12 cellular contexts compared by ENCODE assay signal in the genomic region with DNA sequence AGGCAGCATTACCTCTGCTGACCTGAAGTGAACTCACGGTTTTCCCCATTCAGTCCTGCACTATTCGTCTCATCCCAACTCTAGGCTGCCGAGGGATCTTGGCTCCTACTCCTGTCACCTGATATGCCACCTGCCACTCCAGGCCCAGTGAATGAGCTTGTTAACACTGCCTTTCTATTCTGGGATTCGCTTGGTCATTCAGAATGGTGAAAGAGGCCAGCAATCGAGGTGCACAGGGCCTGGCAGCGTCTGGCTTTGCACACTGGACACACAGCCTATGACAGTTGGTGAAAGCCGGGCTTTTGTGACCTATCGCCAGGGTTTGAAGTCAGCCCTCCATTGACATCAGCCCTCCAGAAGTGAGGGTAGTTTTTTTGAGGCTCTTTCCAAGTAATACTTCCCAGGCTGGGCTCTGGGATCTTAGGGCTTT. TPM values are rescaled to one million over a fixed set of nuclear protein-coding genes. Genes with fewer than 3 reads are reported as not detected.
DNase-seq lines count a peak whose midpoint lies in the region; ATAC-seq and TF ChIP-seq lines count a peak whose summit lies in the region.
"Had no signal": no experiment of that assay in that cellular context is flagged by ENCODE, and none has a peak within 500 bp of the region (broad histone marks: within the 10 kb centered on the region; RNA-seq: fewer than 3 reads in every experiment).

No MANE protein-coding gene starts in this region.

- peaks cover 0 to 10% (median 5%) of the 10 kb centered on the region in 3 donors for H3K36me3 ChIP-seq in esophagus squamous epithelium
- H3K36me3 ChIP-seq in trophoblast cell (ENCODE audit: control insufficient read depth in 1 of 2, insufficient read depth in 2 of 2, low read length in 2 of 2) = peaks cover 20 to 34% of the 10 kb centered on the region in 2 experiments
- H3K36me3 ChIP-seq: ovary had no signal

- H3K9ac ChIP-seq in trophoblast cell (ENCODE audit: low read length) = no peak overlapping the region

- no peak overlapping the region for H4K12ac ChIP-seq in trophoblast cell (ENCODE audit: low read depth, low read length)

- no peaks in the 10 kb centered on the region for H3K9me3 Mint-ChIP-seq in WTC11

- no peak overlapping the region for H2BK12ac ChIP-seq in trophoblast cell (ENCODE audit: low read length)

- peaks cover 8 to 85% (median 46%) of the 10 kb centered on the region in 3 donors for H3K4me1 ChIP-seq in esophagus squamous epithelium
- H3K4me1 ChIP-seq in trophoblast cell (ENCODE audit: control insufficient read depth in 1 of 2, insufficient read depth in 2 of 2, low read length in 2 of 2) = peaks cover 36 to 44% of the 10 kb centered on the region in 2 experiments

- CTCF ChIA-PET in WTC11 (lab: Charles Lee) = interaction anchor here (0.8 to 2.1 kb wide), 5 partner anchors 9 to 282 kb away, joined by 3 to 10 read pairs (median 5); no protein-coding TSS in a partner anchor

- no peaks in the 10 kb centered on the region for H3K9me3 ChIP-seq in esophagus squamous epithelium
- peaks cover 2% of the 10 kb centered on the region for H3K9me3 ChIP-seq in trophoblast cell (ENCODE audit: insufficient read depth, low read depth, low read length)
- H3K9me3 ChIP-seq: BLaER1 treated with 17β-estradiol and CSF1 and Interleukin-3, amounts not matched to agents 10 nM and 100 nM; ovary had no signal

- H3K79me2 ChIP-seq in trophoblast cell (ENCODE audit: control insufficient read depth, insufficient read depth, low read length, poor library complexity) = peaks cover 33% of the 10 kb centered on the region

- ATAC-seq in GM19452 (IDR thresholded peaks at IDR 0.05; ENCODE audit: unreplicated experiment) (no peak), WTC11 (no peak), GM21515 (IDR thresholded peaks at IDR 0.05; ENCODE audit: unreplicated experiment) (no peak)
- ATAC-seq: activated CD8-positive, alpha-beta T cell treated with anti-CD3 and anti-CD28 coated beads, Interleukin-2, amount 10 ng/mL, durations not matched to agents 7 days and 5 days had no signal

- no peak overlapping the region for H4K91ac ChIP-seq in trophoblast cell (ENCODE audit: low read depth, low read length)

- H3K14ac ChIP-seq in trophoblast cell (ENCODE audit: low read length) = no peak overlapping the region

- H3K4ac ChIP-seq in trophoblast cell (ENCODE audit: low read depth, low read length) = peak overlapping the region; percentile 30

- no peak overlapping the region for H2AK5ac ChIP-seq in trophoblast cell (ENCODE audit: low read length)

- no peak overlapping the region for H2BK120ac ChIP-seq in trophoblast cell (ENCODE audit: insufficient read depth, low read length, poor library complexity)

- no peak overlapping the region for H3K18ac ChIP-seq in trophoblast cell (ENCODE audit: low read length)

- H3K4me3 ChIP-seq in esophagus squamous epithelium (no peak overlapping the region), trophoblast cell (ENCODE audit: low read depth, low read length) (no peak overlapping the region)
- H3K4me3 ChIP-seq: BLaER1 treated with 17β-estradiol and CSF1 and Interleukin-3, amounts not matched to agents 10 nM and 100 nM; ovary had no signal

- POLR2A ChIA-PET in WTC11 (lab: Charles Lee) = no interaction called here

- peak overlapping the region in 3 of 4 donors; percentile 39 to 45 (median 44) for H3K27ac ChIP-seq in esophagus squamous epithelium
- no peak overlapping the region for H3K27ac ChIP-seq in trophoblast cell (ENCODE audit: low read depth, low read length)
- H3K27ac ChIP-seq: BLaER1 treated with 17β-estradiol and CSF1 and Interleukin-3, amounts not matched to agents 10 nM and 100 nM; ovary had no signal

- intact Hi-C loops in esophagus squamous epithelium (cut with DNase I) = no loop called here

- WGBS in esophagus squamous epithelium, 2 donors = 29 to 59% methylated on average over 3 to 7 of the region's 8 CpGs
- no CpG with 5 or more reads among the region's 8 CpGs for WGBS in trophoblast cell (ENCODE audit: extremely low coverage, insufficient coverage, insufficient read length)

- no peak overlapping the region; the same call in 1 of the 2 replicates for H3K27ac Mint-ChIP-seq in WTC11
- H3K27ac Mint-ChIP-seq: activated CD8-positive, alpha-beta T cell treated with anti-CD3 and anti-CD28 coated beads, Interleukin-2, amount 10 ng/mL, durations not matched to agents 7 days and 5 days had no signal

- H2BK5ac ChIP-seq in trophoblast cell (ENCODE audit: low read depth, low read length, poor library complexity) = no peak overlapping the region

- H3K79me1 ChIP-seq in trophoblast cell (ENCODE audit: low read length) = peaks cover 14% of the 10 kb centered on the region

- no peak overlapping the region for H3K4me3 Mint-ChIP-seq in WTC11
- H3K4me3 Mint-ChIP-seq: activated CD8-positive, alpha-beta T cell treated with anti-CD3 and anti-CD28 coated beads, Interleukin-2, amount 10 ng/mL, durations not matched to agents 7 days and 5 days had no signal

- no peaks in the 10 kb centered on the region for H3K36me3 Mint-ChIP-seq in WTC11

- no peaks in the 10 kb centered on the region for H3K27me3 ChIP-seq in esophagus squamous epithelium
- H3K27me3 ChIP-seq in trophoblast cell (ENCODE audit: insufficient read depth, low read length) = no peaks in the 10 kb centered on the region
- H3K27me3 ChIP-seq: BLaER1 treated with 17β-estradiol and CSF1 and Interleukin-3, amounts not matched to agents 10 nM and 100 nM; ovary had no signal

- TF ChIP-seq CTCF in esophagus squamous epithelium (IDR thresholded peaks at IDR 0.05) (no peak), WTC11 (IDR thresholded peaks at IDR 0.05) (no peak)

- DNase-seq in DMS53 (lab: John Stamatoyannopoulos, UW) (peak; percentile 98), NCI-H2196 treated with DMSO at 0.1 percent for 48 hours (lab: John Stamatoyannopoulos, UW; ENCODE audit: unreplicated experiment) (peak; percentile 94), esophagus squamous epithelium (lab: John Stamatoyannopoulos, UW) (no peak), trophoblast cell (no peak), WTC11 (ENCODE audit: low spot score) (no peak)
- DNase-seq in stimulated activated CD4-positive, alpha-beta T cell treated with anti-CD3 and anti-CD28 coated beads, Interleukin-2, amount 100 ng/mL, for 24 hours = no peak
- DNase-seq: activated CD8-positive, alpha-beta T cell treated with anti-CD3 and anti-CD28 coated beads, Interleukin-2, amount 10 ng/mL, durations not matched to agents 7 days and 5 days; central memory CD4-positive, alpha-beta T cell; ovary had no signal

- H2AFZ ChIP-seq in trophoblast cell (ENCODE audit: insufficient read depth, low read length, poor library complexity) = no peak overlapping the region

- no peak overlapping the region for H3K4me2 ChIP-seq in trophoblast cell (ENCODE audit: low read length)

- no peak overlapping the region for H3K23ac ChIP-seq in trophoblast cell (ENCODE audit: low read length)

- H3K4me1 Mint-ChIP-seq in WTC11 = no peaks in the 10 kb centered on the region

- H4K8ac ChIP-seq in trophoblast cell (ENCODE audit: low read depth, low read length) = no peak overlapping the region

- no peaks in the 10 kb centered on the region for H3K27me3 Mint-ChIP-seq in WTC11 (ENCODE audit: low read depth)

- TF ChIP-seq POLR2A in esophagus squamous epithelium (IDR thresholded peaks at IDR 0.05) = no peak

TF ChIP-seq in WTC11, 78 proteins besides CTCF, POLR2A, EP300 and RAD21 (continues in another document):
- no peak for TF ChIP-seq NFYB (CRISPR knock-in tag; conservative IDR thresholded peaks at IDR 0.05; ENCODE audit: low read depth)
- TF ChIP-seq, protein P1, sequence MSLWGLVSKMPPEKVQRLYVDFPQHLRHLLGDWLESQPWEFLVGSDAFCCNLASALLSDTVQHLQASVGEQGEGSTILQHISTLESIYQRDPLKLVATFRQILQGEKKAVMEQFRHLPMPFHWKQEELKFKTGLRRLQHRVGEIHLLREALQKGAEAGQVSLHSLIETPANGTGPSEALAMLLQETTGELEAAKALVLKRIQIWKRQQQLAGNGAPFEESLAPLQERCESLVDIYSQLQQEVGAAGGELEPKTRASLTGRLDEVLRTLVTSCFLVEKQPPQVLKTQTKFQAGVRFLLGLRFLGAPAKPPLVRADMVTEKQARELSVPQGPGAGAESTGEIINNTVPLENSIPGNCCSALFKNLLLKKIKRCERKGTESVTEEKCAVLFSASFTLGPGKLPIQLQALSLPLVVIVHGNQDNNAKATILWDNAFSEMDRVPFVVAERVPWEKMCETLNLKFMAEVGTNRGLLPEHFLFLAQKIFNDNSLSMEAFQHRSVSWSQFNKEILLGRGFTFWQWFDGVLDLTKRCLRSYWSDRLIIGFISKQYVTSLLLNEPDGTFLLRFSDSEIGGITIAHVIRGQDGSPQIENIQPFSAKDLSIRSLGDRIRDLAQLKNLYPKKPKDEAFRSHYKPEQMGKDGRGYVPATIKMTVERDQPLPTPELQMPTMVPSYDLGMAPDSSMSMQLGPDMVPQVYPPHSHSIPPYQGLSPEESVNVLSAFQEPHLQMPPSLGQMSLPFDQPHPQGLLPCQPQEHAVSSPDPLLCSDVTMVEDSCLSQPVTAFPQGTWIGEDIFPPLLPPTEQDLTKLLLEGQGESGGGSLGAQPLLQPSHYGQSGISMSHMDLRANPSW (CRISPR knock-in tag; conservative IDR thresholded peaks at IDR 0.05; ENCODE audit: low read depth) = no peak
- TF ChIP-seq ZNF671 (CRISPR knock-in tag; IDR thresholded peaks at IDR 0.05) = no peak
- no peak for TF ChIP-seq GABPB1 (CRISPR knock-in tag; IDR thresholded peaks at IDR 0.05)
- no peak for TF ChIP-seq TCF7 (CRISPR knock-in tag; IDR thresholded peaks at IDR 0.05; ENCODE audit: low read depth)
- no peak for TF ChIP-seq RORB (CRISPR knock-in tag; IDR thresholded peaks at IDR 0.05)
- TF ChIP-seq ZNF121 (CRISPR knock-in tag; IDR thresholded peaks at IDR 0.05) = no peak
- TF ChIP-seq SMAD4 (CRISPR knock-in tag; IDR thresholded peaks at IDR 0.05) = no peak

RNA-seq across cellular contexts. Expression of a gene that starts 59.3 kb away (rescaled TPM):
- total RNA-seq in esophagus squamous epithelium = 100 to 1,000 TPM in 1 of 4 donors, 10 to 100 TPM in 3; 10.7 to 313 (median 60.7) TPM
- polyA plus RNA-seq in trophoblast cell (2013) = 728 and 737 TPM in 2 replicates
- 52.5 to 57.7 TPM (median 54.7 TPM) in 3 replicates for total RNA-seq in WTC11 (2021)

Comparison
In these comparisons a context has a peak if more than half of its experiments do, and no peak if none do; other contexts are left out.
1. DNase-seq: peak in DMS53 (single experiment) and NCI-H2196 treated with DMSO at 0.1 percent for 48 hours (single experiment); none in esophagus squamous epithelium (single experiment), trophoblast cell (0 of 2), WTC11 (single experiment) and stimulated activated CD4-positive, alpha-beta T cell treated with anti-CD3 and anti-CD28 coated beads, Interleukin-2, amount 100 ng/mL, for 24 hours (0 of 2).